In genomic region chr2:208265371-208265806, GRCh38 we compare ENCODE assay signal across 8 cellular contexts. TPM values are rescaled to one million over a fixed set of nuclear protein-coding genes. Genes with fewer than 3 reads are reported as not detected.
A peak's percentile ranks its signal among the peaks of the same experiment; 100 is the strongest.
DNase-seq lines count a peak whose midpoint lies in the region; ATAC-seq and TF ChIP-seq lines count a peak whose summit lies in the region.

No MANE protein-coding gene starts in this region.

- TF ChIP-seq EP300 in ovary (IDR thresholded peaks at IDR 0.05), result no peak

- H3K4me1 Mint-ChIP-seq in activated T-helper 17 cell treated with anti-CD3 and anti-CD28 coated beads, Interleukin-2, amount 50 U/mL, for 72 hours, result peaks cover 16% of the 10 kb centered on the region

- ATAC-seq in GM18499 (IDR thresholded peaks at IDR 0.05; ENCODE audit: insufficient read depth, unreplicated experiment) (peak; percentile 37), HG02852 (IDR thresholded peaks at IDR 0.05; ENCODE audit: unreplicated experiment) (peak; percentile 50)
- ATAC-seq in activated T-helper 17 cell treated with anti-CD3 and anti-CD28 coated beads, Interleukin-2, amount 50 U/mL, for 72 hours (replicated peaks), result peak; percentile 55

- H3K27ac Mint-ChIP-seq in activated T-helper 17 cell treated with anti-CD3 and anti-CD28 coated beads, Interleukin-2, amount 50 U/mL, for 72 hours, result peak overlapping the region; percentile 98

- no peaks in the 10 kb centered on the region for H3K36me3 ChIP-seq in ovary

- DNase-seq in AG08396 (ENCODE audit: low spot score) (peak; percentile 36), NOMO-1 treated with DMSO at 0.1 percent for 48 hours (lab: John Stamatoyannopoulos, UW; ENCODE audit: unreplicated experiment) (peak; percentile 61), head of caudate nucleus (peak in 32 of 42 donors; percentile 20 to 67 (median 45)), ovary (peak in 2 of 5 donors; percentile 19 to 36), epidermal melanocyte (ENCODE audit: insufficient read length, low spot score) (no peak)

- no peaks in the 10 kb centered on the region for H3K27me3 ChIP-seq in ovary

- H3K9me3 Mint-ChIP-seq in activated T-helper 17 cell treated with anti-CD3 and anti-CD28 coated beads, Interleukin-2, amount 50 U/mL, for 72 hours, result no peaks in the 10 kb centered on the region

- no peak for TF ChIP-seq POLR2A in ovary (IDR thresholded peaks at IDR 0.05)

- H3K4me3 ChIP-seq in ovary, result peak overlapping the region; percentile 93

- H3K27ac ChIP-seq in ovary, result peak overlapping the region; percentile 25 to 91

- no peak for TF ChIP-seq CTCF in ovary (IDR thresholded peaks at IDR 0.05)

- H3K4me1 ChIP-seq in ovary (ENCODE audit: insufficient read depth), result peaks cover 7% of the 10 kb centered on the region

- WGBS in ovary, 3 donors, result 1 to 4% (median 2%) methylated on average over 9 of the region's 9 CpGs

- no peaks in the 10 kb centered on the region for H3K27me3 Mint-ChIP-seq in activated T-helper 17 cell treated with anti-CD3 and anti-CD28 coated beads, Interleukin-2, amount 50 U/mL, for 72 hours

- peaks cover 3% of the 10 kb centered on the region for H3K36me3 Mint-ChIP-seq in activated T-helper 17 cell treated with anti-CD3 and anti-CD28 coated beads, Interleukin-2, amount 50 U/mL, for 72 hours (ENCODE audit: low read depth)

- no peaks in the 10 kb centered on the region for H3K9me3 ChIP-seq in ovary

- peak overlapping the region; percentile 99 for H3K4me3 Mint-ChIP-seq in activated T-helper 17 cell treated with anti-CD3 and anti-CD28 coated beads, Interleukin-2, amount 50 U/mL, for 72 hours

- intact Hi-C loops in head of caudate nucleus (cut with DNase I) (loop anchor here (5.0 kb wide), 1 partner anchor 638 kb away; the partner anchor contains the start of gene METTL21A), ovary (cut with DNase I) (no loop called here)

RNA-seq across cellular contexts. Expression of gene PIKFYVE, which starts 0.7 kb away (rescaled TPM):
- 10 to 100 TPM; 20.3 to 23.7 TPM for total RNA-seq in activated T-helper 17 cell treated with anti-CD3 and anti-CD28 coated beads, Interleukin-2, amount 50 U/mL, for 72 hours
- 10 to 100 TPM; 19.1 to 29.8 (median 23.4) TPM for total RNA-seq in ovary
- 10 to 100 TPM in 1 of 2 donors, 1 to 10 TPM in 1; 6.9 to 11.5 TPM for polyA plus RNA-seq in ovary

RNA-seq across cellular contexts. Expression of gene IDH1, which starts 10.5 kb away (rescaled TPM):
- 10 to 100 TPM; 17.0 to 34.3 TPM for total RNA-seq in activated T-helper 17 cell treated with anti-CD3 and anti-CD28 coated beads, Interleukin-2, amount 50 U/mL, for 72 hours
- 100 to 1,000 TPM in 1 of 7 donors, 10 to 100 TPM in 6; 39.9 to 148 (median 73.8) TPM for total RNA-seq in ovary
- 100 to 1,000 TPM in 1 of 2 donors, 10 to 100 TPM in 1; 50.7 to 236 TPM for polyA plus RNA-seq in ovary
